In the genomic region with DNA sequence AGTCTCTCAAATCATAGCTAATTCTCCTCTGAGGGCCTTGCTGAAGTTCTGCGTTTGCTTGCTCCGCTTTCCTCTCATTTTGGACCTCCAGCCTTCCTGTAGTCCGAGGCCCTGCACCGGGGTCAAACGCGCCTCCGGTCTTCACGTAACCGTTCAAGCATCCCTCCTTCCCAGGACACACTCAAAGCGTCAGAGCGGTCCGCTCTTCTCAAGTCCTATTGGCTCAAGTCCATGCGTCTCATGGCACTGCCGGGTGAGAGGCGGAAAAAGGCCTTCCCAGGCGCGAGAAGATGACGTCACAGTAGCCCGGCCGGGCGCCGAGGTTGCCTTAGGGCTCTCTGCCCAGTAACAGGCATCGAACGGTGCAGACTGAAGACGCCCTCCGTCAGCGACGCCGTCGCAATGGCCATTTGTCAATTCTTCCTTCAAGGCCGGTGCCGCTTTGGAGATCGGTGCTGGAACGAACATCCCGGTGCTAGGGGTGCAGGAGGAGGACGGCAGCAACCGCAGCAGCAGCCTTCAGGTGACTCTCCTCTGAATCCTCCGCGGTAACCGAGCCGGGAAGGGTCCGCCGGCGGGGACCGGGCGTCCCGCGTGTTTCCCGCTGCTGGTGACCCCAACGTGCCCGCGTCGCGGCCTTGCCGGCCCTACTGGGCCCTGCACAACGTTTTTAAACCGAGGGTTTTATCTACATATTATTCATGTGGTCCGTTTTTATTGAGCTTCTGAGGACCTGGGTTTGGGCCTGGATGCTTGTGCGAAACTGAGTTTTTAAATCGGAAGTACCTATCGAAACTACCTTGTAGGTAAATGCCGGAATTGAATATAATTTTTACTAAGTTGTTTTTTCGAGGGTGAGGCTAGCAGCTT, we compare ENCODE assay signal across 1 cellular context.
TF ChIP-seq lines count a peak whose summit lies in the region.

A gene with protein sequence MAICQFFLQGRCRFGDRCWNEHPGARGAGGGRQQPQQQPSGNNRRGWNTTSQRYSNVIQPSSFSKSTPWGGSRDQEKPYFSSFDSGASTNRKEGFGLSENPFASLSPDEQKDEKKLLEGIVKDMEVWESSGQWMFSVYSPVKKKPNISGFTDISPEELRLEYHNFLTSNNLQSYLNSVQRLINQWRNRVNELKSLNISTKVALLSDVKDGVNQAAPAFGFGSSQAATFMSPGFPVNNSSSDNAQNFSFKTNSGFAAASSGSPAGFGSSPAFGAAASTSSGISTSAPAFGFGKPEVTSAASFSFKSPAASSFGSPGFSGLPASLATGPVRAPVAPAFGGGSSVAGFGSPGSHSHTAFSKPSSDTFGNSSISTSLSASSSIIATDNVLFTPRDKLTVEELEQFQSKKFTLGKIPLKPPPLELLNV (plus strand): TSS at position 365 of the 870 bp plus-strand sequence. CDS start 38 bp downstream, at position 403.

TF ChIP-seq in K562, 482 proteins besides CTCF, POLR2A, EP300 and RAD21 (continued from another document and continues in another):
- TF ChIP-seq TGIF2 (CRISPR knock-in tag; IDR thresholded peaks at IDR 0.05) (peak; percentile 47; the same call in 1 of the 2 replicates), CEBPB (tag; IDR thresholded peaks at IDR 0.05) (peak; percentile 59), ETS2 (tag; IDR thresholded peaks at IDR 0.05; ENCODE audit: borderline replicate concordance, poor library complexity, severe bottlenecking) (no peak), MBD2 (IDR thresholded peaks at IDR 0.05; ENCODE audit: borderline replicate concordance, low read depth) (peak; percentile 83; the same call in 1 of the 2 replicates), ZBTB7A (IDR thresholded peaks at IDR 0.05; ENCODE audit: borderline replicate concordance, control insufficient read depth, low read depth, low read length) (no peak), RFX1 (IDR thresholded peaks at IDR 0.05) (peak; percentile 31; the same call in 1 of the 2 replicates), OTX1 (CRISPR knock-in tag; IDR thresholded peaks at IDR 0.05) (no peak), HNRNPLL (IDR thresholded peaks at IDR 0.05; ENCODE audit: low read depth, low read length, poor library complexity, severe bottlenecking) (peak; percentile 92), SMAD1 (IDR thresholded peaks at IDR 0.05; ENCODE audit: low read depth, low read length, partially characterized antibody) (no peak), JUN (IDR thresholded peaks at IDR 0.05; ENCODE audit: borderline replicate concordance, low read depth, low read length) (peak; percentile 90), JUN (CRISPR knock-in tag; IDR thresholded peaks at IDR 0.05; ENCODE audit: borderline replicate concordance) (peak; percentile 98), JUND (IDR thresholded peaks at IDR 0.05; ENCODE audit: borderline replicate concordance, low read depth, low read length) (peak; percentile 92), JUND (tag; IDR thresholded peaks at IDR 0.05; ENCODE audit: borderline replicate concordance, low read depth, low read length) (peak; percentile 87), NFIC (IDR thresholded peaks at IDR 0.05) (peak; percentile 86), TAF7 (tag; IDR thresholded peaks at IDR 0.05) (peak; percentile 85), ZNF12 (CRISPR knock-in tag; IDR thresholded peaks at IDR 0.05) (peak; percentile 72; the same call in 1 of the 2 replicates), PTBP1 (IDR thresholded peaks at IDR 0.05; ENCODE audit: low read depth, low read length) (no peak)
- TF ChIP-seq, protein P1, sequence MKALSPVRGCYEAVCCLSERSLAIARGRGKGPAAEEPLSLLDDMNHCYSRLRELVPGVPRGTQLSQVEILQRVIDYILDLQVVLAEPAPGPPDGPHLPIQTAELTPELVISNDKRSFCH (CRISPR knock-in tag; IDR thresholded peaks at IDR 0.05) = no peak
- TF ChIP-seq, protein P1 (tag; IDR thresholded peaks at IDR 0.05) = 0 out of 2 replicates have a peak, but pooled peaks have one; percentile 25
- TF ChIP-seq, protein P2, sequence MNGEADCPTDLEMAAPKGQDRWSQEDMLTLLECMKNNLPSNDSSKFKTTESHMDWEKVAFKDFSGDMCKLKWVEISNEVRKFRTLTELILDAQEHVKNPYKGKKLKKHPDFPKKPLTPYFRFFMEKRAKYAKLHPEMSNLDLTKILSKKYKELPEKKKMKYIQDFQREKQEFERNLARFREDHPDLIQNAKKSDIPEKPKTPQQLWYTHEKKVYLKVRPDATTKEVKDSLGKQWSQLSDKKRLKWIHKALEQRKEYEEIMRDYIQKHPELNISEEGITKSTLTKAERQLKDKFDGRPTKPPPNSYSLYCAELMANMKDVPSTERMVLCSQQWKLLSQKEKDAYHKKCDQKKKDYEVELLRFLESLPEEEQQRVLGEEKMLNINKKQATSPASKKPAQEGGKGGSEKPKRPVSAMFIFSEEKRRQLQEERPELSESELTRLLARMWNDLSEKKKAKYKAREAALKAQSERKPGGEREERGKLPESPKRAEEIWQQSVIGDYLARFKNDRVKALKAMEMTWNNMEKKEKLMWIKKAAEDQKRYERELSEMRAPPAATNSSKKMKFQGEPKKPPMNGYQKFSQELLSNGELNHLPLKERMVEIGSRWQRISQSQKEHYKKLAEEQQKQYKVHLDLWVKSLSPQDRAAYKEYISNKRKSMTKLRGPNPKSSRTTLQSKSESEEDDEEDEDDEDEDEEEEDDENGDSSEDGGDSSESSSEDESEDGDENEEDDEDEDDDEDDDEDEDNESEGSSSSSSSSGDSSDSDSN (IDR thresholded peaks at IDR 0.05; ENCODE audit: borderline replicate concordance in 1 of 2, low read depth in 2 of 2, low read length in 2 of 2) = peak in 1 of 2 experiments; percentile 29; a peak in 1 of 4 replicates
- TF ChIP-seq, protein P3, sequence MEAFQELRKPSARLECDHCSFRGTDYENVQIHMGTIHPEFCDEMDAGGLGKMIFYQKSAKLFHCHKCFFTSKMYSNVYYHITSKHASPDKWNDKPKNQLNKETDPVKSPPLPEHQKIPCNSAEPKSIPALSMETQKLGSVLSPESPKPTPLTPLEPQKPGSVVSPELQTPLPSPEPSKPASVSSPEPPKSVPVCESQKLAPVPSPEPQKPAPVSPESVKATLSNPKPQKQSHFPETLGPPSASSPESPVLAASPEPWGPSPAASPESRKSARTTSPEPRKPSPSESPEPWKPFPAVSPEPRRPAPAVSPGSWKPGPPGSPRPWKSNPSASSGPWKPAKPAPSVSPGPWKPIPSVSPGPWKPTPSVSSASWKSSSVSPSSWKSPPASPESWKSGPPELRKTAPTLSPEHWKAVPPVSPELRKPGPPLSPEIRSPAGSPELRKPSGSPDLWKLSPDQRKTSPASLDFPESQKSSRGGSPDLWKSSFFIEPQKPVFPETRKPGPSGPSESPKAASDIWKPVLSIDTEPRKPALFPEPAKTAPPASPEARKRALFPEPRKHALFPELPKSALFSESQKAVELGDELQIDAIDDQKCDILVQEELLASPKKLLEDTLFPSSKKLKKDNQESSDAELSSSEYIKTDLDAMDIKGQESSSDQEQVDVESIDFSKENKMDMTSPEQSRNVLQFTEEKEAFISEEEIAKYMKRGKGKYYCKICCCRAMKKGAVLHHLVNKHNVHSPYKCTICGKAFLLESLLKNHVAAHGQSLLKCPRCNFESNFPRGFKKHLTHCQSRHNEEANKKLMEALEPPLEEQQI (IDR thresholded peaks at IDR 0.05) = peak; percentile 87
- TF ChIP-seq, protein P4, sequence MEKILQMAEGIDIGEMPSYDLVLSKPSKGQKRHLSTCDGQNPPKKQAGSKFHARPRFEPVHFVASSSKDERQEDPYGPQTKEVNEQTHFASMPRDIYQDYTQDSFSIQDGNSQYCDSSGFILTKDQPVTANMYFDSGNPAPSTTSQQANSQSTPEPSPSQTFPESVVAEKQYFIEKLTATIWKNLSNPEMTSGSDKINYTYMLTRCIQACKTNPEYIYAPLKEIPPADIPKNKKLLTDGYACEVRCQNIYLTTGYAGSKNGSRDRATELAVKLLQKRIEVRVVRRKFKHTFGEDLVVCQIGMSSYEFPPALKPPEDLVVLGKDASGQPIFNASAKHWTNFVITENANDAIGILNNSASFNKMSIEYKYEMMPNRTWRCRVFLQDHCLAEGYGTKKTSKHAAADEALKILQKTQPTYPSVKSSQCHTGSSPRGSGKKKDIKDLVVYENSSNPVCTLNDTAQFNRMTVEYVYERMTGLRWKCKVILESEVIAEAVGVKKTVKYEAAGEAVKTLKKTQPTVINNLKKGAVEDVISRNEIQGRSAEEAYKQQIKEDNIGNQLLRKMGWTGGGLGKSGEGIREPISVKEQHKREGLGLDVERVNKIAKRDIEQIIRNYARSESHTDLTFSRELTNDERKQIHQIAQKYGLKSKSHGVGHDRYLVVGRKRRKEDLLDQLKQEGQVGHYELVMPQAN (IDR thresholded peaks at IDR 0.05; ENCODE audit: borderline replicate concordance) = peak; percentile 88; the same call in 1 of the 2 replicates
- TF ChIP-seq, protein P5, sequence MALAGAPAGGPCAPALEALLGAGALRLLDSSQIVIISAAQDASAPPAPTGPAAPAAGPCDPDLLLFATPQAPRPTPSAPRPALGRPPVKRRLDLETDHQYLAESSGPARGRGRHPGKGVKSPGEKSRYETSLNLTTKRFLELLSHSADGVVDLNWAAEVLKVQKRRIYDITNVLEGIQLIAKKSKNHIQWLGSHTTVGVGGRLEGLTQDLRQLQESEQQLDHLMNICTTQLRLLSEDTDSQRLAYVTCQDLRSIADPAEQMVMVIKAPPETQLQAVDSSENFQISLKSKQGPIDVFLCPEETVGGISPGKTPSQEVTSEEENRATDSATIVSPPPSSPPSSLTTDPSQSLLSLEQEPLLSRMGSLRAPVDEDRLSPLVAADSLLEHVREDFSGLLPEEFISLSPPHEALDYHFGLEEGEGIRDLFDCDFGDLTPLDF (CRISPR knock-in tag; IDR thresholded peaks at IDR 0.05) = peak; percentile 70; the same call in 1 of the 2 replicates
- TF ChIP-seq, protein P6, sequence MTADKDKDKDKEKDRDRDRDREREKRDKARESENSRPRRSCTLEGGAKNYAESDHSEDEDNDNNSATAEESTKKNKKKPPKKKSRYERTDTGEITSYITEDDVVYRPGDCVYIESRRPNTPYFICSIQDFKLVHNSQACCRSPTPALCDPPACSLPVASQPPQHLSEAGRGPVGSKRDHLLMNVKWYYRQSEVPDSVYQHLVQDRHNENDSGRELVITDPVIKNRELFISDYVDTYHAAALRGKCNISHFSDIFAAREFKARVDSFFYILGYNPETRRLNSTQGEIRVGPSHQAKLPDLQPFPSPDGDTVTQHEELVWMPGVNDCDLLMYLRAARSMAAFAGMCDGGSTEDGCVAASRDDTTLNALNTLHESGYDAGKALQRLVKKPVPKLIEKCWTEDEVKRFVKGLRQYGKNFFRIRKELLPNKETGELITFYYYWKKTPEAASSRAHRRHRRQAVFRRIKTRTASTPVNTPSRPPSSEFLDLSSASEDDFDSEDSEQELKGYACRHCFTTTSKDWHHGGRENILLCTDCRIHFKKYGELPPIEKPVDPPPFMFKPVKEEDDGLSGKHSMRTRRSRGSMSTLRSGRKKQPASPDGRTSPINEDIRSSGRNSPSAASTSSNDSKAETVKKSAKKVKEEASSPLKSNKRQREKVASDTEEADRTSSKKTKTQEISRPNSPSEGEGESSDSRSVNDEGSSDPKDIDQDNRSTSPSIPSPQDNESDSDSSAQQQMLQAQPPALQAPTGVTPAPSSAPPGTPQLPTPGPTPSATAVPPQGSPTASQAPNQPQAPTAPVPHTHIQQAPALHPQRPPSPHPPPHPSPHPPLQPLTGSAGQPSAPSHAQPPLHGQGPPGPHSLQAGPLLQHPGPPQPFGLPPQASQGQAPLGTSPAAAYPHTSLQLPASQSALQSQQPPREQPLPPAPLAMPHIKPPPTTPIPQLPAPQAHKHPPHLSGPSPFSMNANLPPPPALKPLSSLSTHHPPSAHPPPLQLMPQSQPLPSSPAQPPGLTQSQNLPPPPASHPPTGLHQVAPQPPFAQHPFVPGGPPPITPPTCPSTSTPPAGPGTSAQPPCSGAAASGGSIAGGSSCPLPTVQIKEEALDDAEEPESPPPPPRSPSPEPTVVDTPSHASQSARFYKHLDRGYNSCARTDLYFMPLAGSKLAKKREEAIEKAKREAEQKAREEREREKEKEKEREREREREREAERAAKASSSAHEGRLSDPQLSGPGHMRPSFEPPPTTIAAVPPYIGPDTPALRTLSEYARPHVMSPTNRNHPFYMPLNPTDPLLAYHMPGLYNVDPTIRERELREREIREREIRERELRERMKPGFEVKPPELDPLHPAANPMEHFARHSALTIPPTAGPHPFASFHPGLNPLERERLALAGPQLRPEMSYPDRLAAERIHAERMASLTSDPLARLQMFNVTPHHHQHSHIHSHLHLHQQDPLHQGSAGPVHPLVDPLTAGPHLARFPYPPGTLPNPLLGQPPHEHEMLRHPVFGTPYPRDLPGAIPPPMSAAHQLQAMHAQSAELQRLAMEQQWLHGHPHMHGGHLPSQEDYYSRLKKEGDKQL (CRISPR knock-in tag; IDR thresholded peaks at IDR 0.05; ENCODE audit: borderline replicate concordance) = 0 out of 2 replicates have a peak, but pooled peaks have one; percentile 62
- TF ChIP-seq, protein P7, sequence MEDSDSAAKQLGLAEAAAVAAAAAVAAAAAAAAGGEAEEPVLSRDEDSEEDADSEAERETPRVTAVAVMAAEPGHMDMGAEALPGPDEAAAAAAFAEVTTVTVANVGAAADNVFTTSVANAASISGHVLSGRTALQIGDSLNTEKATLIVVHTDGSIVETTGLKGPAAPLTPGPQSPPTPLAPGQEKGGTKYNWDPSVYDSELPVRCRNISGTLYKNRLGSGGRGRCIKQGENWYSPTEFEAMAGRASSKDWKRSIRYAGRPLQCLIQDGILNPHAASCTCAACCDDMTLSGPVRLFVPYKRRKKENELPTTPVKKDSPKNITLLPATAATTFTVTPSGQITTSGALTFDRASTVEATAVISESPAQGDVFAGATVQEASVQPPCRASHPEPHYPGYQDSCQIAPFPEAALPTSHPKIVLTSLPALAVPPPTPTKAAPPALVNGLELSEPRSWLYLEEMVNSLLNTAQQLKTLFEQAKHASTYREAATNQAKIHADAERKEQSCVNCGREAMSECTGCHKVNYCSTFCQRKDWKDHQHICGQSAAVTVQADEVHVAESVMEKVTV (CRISPR knock-in tag; IDR thresholded peaks at IDR 0.05) = no peak
- TF ChIP-seq, protein P8, sequence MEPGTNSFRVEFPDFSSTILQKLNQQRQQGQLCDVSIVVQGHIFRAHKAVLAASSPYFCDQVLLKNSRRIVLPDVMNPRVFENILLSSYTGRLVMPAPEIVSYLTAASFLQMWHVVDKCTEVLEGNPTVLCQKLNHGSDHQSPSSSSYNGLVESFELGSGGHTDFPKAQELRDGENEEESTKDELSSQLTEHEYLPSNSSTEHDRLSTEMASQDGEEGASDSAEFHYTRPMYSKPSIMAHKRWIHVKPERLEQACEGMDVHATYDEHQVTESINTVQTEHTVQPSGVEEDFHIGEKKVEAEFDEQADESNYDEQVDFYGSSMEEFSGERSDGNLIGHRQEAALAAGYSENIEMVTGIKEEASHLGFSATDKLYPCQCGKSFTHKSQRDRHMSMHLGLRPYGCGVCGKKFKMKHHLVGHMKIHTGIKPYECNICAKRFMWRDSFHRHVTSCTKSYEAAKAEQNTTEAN (CRISPR knock-in tag; IDR thresholded peaks at IDR 0.05) = 0 out of 2 replicates have a peak, but pooled peaks have one; percentile 46
